Comparison of ENCODE assay signal across 1 cellular context in the genomic region with DNA sequence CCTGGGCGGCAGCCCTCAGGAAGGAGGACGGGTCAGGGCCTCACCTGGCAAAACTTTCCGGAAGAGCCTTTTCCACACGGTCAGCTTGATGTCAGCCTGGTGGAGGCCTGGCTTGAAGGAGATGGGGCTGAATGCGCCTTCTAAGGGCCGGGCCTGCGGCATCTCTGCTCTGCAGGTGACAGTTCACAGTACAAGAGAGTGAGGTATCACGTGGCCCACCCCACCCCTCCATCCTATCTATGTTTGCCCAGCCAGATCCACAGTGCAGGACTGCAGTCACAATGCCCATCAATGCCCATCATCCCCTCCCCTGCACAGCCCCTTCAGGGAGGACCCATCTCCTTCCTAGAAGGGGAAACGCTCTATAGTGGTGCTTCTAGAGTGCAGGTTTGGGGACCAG.
TF ChIP-seq lines count a peak whose summit lies in the region.

No MANE protein-coding gene starts in this region.

TF ChIP-seq in WTC11, 78 proteins besides CTCF, POLR2A, EP300 and RAD21 (continued from another document):
- TF ChIP-seq, protein P1, sequence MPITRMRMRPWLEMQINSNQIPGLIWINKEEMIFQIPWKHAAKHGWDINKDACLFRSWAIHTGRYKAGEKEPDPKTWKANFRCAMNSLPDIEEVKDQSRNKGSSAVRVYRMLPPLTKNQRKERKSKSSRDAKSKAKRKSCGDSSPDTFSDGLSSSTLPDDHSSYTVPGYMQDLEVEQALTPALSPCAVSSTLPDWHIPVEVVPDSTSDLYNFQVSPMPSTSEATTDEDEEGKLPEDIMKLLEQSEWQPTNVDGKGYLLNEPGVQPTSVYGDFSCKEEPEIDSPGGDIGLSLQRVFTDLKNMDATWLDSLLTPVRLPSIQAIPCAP (CRISPR knock-in tag; IDR thresholded peaks at IDR 0.05), result no peak
- no peak for TF ChIP-seq TEAD1 (CRISPR knock-in tag; IDR thresholded peaks at IDR 0.05)
- no peak for TF ChIP-seq TP53 (CRISPR knock-in tag; IDR thresholded peaks at IDR 0.05)
- no peak for TF ChIP-seq ELF4 (CRISPR knock-in tag; IDR thresholded peaks at IDR 0.05; ENCODE audit: low read depth)
- TF ChIP-seq JUN (CRISPR knock-in tag; IDR thresholded peaks at IDR 0.05), result no peak
- TF ChIP-seq, protein P2, sequence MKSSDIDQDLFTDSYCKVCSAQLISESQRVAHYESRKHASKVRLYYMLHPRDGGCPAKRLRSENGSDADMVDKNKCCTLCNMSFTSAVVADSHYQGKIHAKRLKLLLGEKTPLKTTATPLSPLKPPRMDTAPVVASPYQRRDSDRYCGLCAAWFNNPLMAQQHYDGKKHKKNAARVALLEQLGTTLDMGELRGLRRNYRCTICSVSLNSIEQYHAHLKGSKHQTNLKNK (CRISPR knock-in tag; IDR thresholded peaks at IDR 0.05), result no peak
